In the genomic region with DNA sequence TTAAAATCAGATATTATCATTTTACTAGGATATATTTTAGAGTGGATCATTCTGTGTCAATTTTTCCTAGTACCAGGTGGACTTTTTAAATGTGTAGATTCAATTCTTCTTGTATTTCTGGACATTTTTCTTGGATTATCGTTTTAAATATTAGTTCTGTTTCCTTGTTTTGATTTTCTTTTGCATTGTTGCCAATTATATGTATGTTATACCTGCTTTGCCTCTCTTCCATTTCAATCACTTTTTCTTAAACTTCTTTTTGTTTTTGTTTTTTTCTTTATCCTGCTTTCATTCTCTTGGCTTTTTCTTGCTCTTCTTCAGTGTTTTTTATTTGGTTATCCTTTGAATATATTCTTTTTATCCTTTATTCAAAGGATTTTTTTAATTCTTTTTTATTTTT, we compare ENCODE assay signal across 40 cellular contexts.
"Had no signal": no experiment of that assay in that cellular context is flagged by ENCODE, and none has a peak within 500 bp of the region (broad histone marks: within the 10 kb centered on the region; RNA-seq: fewer than 3 reads in every experiment).

No MANE protein-coding gene starts in this region.

- DNase-seq: activated effector memory CD4-positive, alpha-beta T cell treated with anti-CD3 and anti-CD28 coated beads, Interleukin-2, amount 50 U/mL, for 16 hours; activated effector memory CD4-positive, alpha-beta T cell treated with Interleukin-2 at 50 U/mL for 16 hours; activated gamma-delta T cell; activated gamma-delta T cell treated with Interleukin-2 at 50 U/mL for 16 hours; activated naive CD4-positive, alpha-beta T cell; activated naive CD4-positive, alpha-beta T cell treated with anti-CD3 and anti-CD28 coated beads for 36 hours; activated naive CD4-positive, alpha-beta T cell treated with anti-CD3 and anti-CD28 coated beads, Interleukin-2, amount 10 ng/mL, durations not matched to agents 7 days and 5 days; activated naive CD4-positive, alpha-beta T cell treated with anti-CD3 and anti-CD28 coated beads, Interleukin-2, amount 50 U/mL, for 16 hours; activated naive CD4-positive, alpha-beta T cell treated with Interleukin-2 at 50 U/mL for 16 hours; activated naive CD8-positive, alpha-beta T cell treated with anti-CD3 and anti-CD28 coated beads for 36 hours; activated naive CD8-positive, alpha-beta T cell treated with anti-CD3 and anti-CD28 coated beads, Interleukin-2, amount 10 ng/mL, durations not matched to agents 7 days and 5 days; activated naive CD8-positive, alpha-beta T cell treated with anti-CD3 and anti-CD28 coated beads, Interleukin-2, amount 50 U/mL, for 24 hours; activated T-cell treated with anti-CD3 and anti-CD28 coated beads, Interleukin-2, amount 50 U/mL, for 1 hour; activated T-cell treated with anti-CD3 and anti-CD28 coated beads, Interleukin-2, amount 50 U/mL, for 24 hours; activated T-cell treated with anti-CD3 and anti-CD28 coated beads, Interleukin-2, amount 50 U/mL, for 4 hours; activated T-cell treated with anti-CD3 and anti-CD28 coated beads, Interleukin-2, amount 50 U/mL, for 48 hours; activated T-cell treated with anti-CD3 and anti-CD28 coated beads, Interleukin-2, amount 50 U/mL, for 72 hours; adrenal gland; amniotic stem cell; amygdala; anterior cingulate cortex; aorta; body of pancreas; brain microvascular endothelial cell; caudate nucleus; central memory CD4-positive, alpha-beta T cell; cerebellar nuclear complex had no signal

- ATAC-seq: activated naive CD4-positive, alpha-beta T cell treated with anti-CD3 and anti-CD28 coated beads, Interleukin-2, amount 50 U/mL, for 72 hours; activated naive CD8-positive, alpha-beta T cell treated with anti-CD3 and anti-CD28 coated beads, Interleukin-2, amount 50 U/mL, for 24 hours; activated T-cell treated with anti-CD3 and anti-CD28 coated beads, Interleukin-2, amount 50 U/mL, for 4 hours; activated T-cell treated with anti-CD3 and anti-CD28 coated beads, Interleukin-2, amount 50 U/mL, for 72 hours; activated T-helper 17 cell treated with anti-CD3 and anti-CD28 coated beads, Interleukin-2, amount 50 U/mL, for 72 hours; body of pancreas had no signal

- H3K36me3 ChIP-seq: adrenal gland, ascending aorta, brain microvascular endothelial cell, breast epithelium, cardiac muscle cell had no signal

- H3K36me3 Mint-ChIP-seq: activated naive CD4-positive, alpha-beta T cell treated with anti-CD3 and anti-CD28 coated beads, Interleukin-2, amount 10 ng/mL, durations not matched to agents 7 days and 5 days; activated naive CD8-positive, alpha-beta T cell; activated naive CD8-positive, alpha-beta T cell treated with anti-CD3 and anti-CD28 coated beads for 36 hours had no signal

- H3K9me3 ChIP-seq: body of pancreas had no signal

- H3K4me3 ChIP-seq: adrenal gland, ascending aorta, body of pancreas, breast epithelium, cardiac muscle cell had no signal

- H3K4me3 Mint-ChIP-seq: activated naive CD4-positive, alpha-beta T cell treated with anti-CD3 and anti-CD28 coated beads for 36 hours; activated naive CD4-positive, alpha-beta T cell treated with anti-CD3 and anti-CD28 coated beads, Interleukin-2, amount 10 ng/mL, durations not matched to agents 7 days and 5 days; activated naive CD4-positive, alpha-beta T cell treated with anti-CD3 and anti-CD28 coated beads, Interleukin-2, amount 50 U/mL, for 24 hours; activated naive CD8-positive, alpha-beta T cell; activated naive CD8-positive, alpha-beta T cell treated with anti-CD3 and anti-CD28 coated beads for 36 hours; activated naive CD8-positive, alpha-beta T cell treated with anti-CD3 and anti-CD28 coated beads, Interleukin-2, amount 10 ng/mL, durations not matched to agents 7 days and 5 days; activated naive CD8-positive, alpha-beta T cell treated with anti-CD3 and anti-CD28 coated beads, Interleukin-2, amount 50 U/mL, for 24 hours; activated T-cell treated with anti-CD3 and anti-CD28 coated beads, Interleukin-2, amount 50 U/mL, for 24 hours; activated T-cell treated with anti-CD3 and anti-CD28 coated beads, Interleukin-2, amount 50 U/mL, for 4 hours; activated T-cell treated with anti-CD3 and anti-CD28 coated beads, Interleukin-2, amount 50 U/mL, for 72 hours; activated T-helper 1 cell treated with anti-CD3 and anti-CD28 coated beads, Interleukin-12 subunit alpha, Interleukin-12 subunit beta, Interleukin-2, Interleukin-4 antibody, amounts not matched to agents 30 ng/mL and 10 ng/mL and 1 ng/mL, durations not matched to agents 14 hours and 24 hours and 36 hours; activated T-helper 17 cell treated with anti-CD3 and anti-CD28 coated beads, Interleukin-2, amount 50 U/mL, for 72 hours; brain; central memory CD8-positive, alpha-beta T cell had no signal

- H3K27me3 Mint-ChIP-seq: brain had no signal

- H3K27ac Mint-ChIP-seq: activated naive CD4-positive, alpha-beta T cell treated with anti-CD3 and anti-CD28 coated beads for 36 hours; activated naive CD4-positive, alpha-beta T cell treated with anti-CD3 and anti-CD28 coated beads, Interleukin-2, amount 10 ng/mL, durations not matched to agents 7 days and 5 days; activated naive CD4-positive, alpha-beta T cell treated with anti-CD3 and anti-CD28 coated beads, Interleukin-2, amount 50 U/mL, for 24 hours; activated naive CD4-positive, alpha-beta T cell treated with anti-CD3 and anti-CD28 coated beads, Interleukin-2, amount 50 U/mL, for 72 hours; activated naive CD8-positive, alpha-beta T cell; activated naive CD8-positive, alpha-beta T cell treated with anti-CD3 and anti-CD28 coated beads for 36 hours; activated naive CD8-positive, alpha-beta T cell treated with anti-CD3 and anti-CD28 coated beads, Interleukin-2, amount 10 ng/mL, durations not matched to agents 7 days and 5 days; activated naive CD8-positive, alpha-beta T cell treated with anti-CD3 and anti-CD28 coated beads, Interleukin-2, amount 50 U/mL, for 24 hours; activated T-cell treated with anti-CD3 and anti-CD28 coated beads, Interleukin-2, amount 50 U/mL, for 24 hours; activated T-cell treated with anti-CD3 and anti-CD28 coated beads, Interleukin-2, amount 50 U/mL, for 72 hours; activated T-helper 1 cell treated with anti-CD3 and anti-CD28 coated beads, Interleukin-12 subunit alpha, Interleukin-12 subunit beta, Interleukin-2, Interleukin-4 antibody, amounts not matched to agents 30 ng/mL and 10 ng/mL and 1 ng/mL, durations not matched to agents 14 hours and 24 hours and 36 hours; activated T-helper 17 cell treated with anti-CD3 and anti-CD28 coated beads, Interleukin-2, amount 50 U/mL, for 72 hours; activated T-helper 2 cell treated with anti-CD3 and anti-CD28 coated beads, Interferon-gamma antibody, Interleukin-2, Interleukin-4, amounts not matched to agents 10 μg/mL and 5 μg/mL and 100 μg/mL, durations not matched to agents 14 hours and 24 hours and 36 hours; brain had no signal

- H3K27ac ChIP-seq: adrenal gland, ascending aorta, body of pancreas, brain microvascular endothelial cell, breast epithelium, cardiac muscle cell had no signal

- H3K4me1 ChIP-seq: adrenal gland, ascending aorta, body of pancreas, breast epithelium had no signal

- H3K4me1 Mint-ChIP-seq: activated naive CD4-positive, alpha-beta T cell treated with anti-CD3 and anti-CD28 coated beads, Interleukin-2, amount 10 ng/mL, durations not matched to agents 7 days and 5 days; activated naive CD4-positive, alpha-beta T cell treated with anti-CD3 and anti-CD28 coated beads, Interleukin-2, amount 50 U/mL, for 24 hours; activated naive CD8-positive, alpha-beta T cell treated with anti-CD3 and anti-CD28 coated beads for 36 hours; activated naive CD8-positive, alpha-beta T cell treated with anti-CD3 and anti-CD28 coated beads, Interleukin-2, amount 10 ng/mL, durations not matched to agents 7 days and 5 days; activated naive CD8-positive, alpha-beta T cell treated with anti-CD3 and anti-CD28 coated beads, Interleukin-2, amount 50 U/mL, for 24 hours; activated T-helper 17 cell treated with anti-CD3 and anti-CD28 coated beads, Interleukin-2, amount 50 U/mL, for 72 hours; brain; central memory CD8-positive, alpha-beta T cell had no signal

- H3K27me3 ChIP-seq: adrenal gland, ascending aorta, body of pancreas, brain microvascular endothelial cell, breast epithelium, cardiac muscle cell had no signal

- FAIRE-seq: astrocyte, bronchial epithelial cell had no signal
